ENCODE assay signal across 8 cellular contexts in genomic region chr17:32352734-32353133, GRCh38. TPM values are rescaled to one million over a fixed set of nuclear protein-coding genes. Genes with fewer than 3 reads are reported as not detected.
DNase-seq lines count a peak whose midpoint lies in the region; ATAC-seq and TF ChIP-seq lines count a peak whose summit lies in the region.
"Not testable (repeated sequence)": the region's sequence is repeated elsewhere in the genome, so short reads cannot be mapped to it uniquely, and the experiment has no call there.

No MANE protein-coding gene starts in this region.

- WGBS in ovary, 3 donors: 75 to 82% (median 81%) methylated on average over 9 of the region's 9 CpGs

- H3K27ac Mint-ChIP-seq in Caco-2 (ENCODE audit: unreplicated experiment): not testable (repeated sequence)
- peak overlapping the region; percentile 39 for H3K27ac Mint-ChIP-seq in activated CD4-positive, alpha-beta T cell treated with anti-CD3 and anti-CD28 coated beads for 36 hours
- H3K27ac Mint-ChIP-seq in type B pancreatic cell: peak overlapping the region; percentile 46

- H3K9me3 Mint-ChIP-seq in Caco-2 (ENCODE audit: unreplicated experiment); activated CD4-positive, alpha-beta T cell treated with anti-CD3 and anti-CD28 coated beads for 36 hours (ENCODE audit: low read depth); type B pancreatic cell: not testable (repeated sequence)

- H3K9me3 ChIP-seq in Caco-2; Loucy (ENCODE audit: insufficient read depth, low read depth, low read length); ovary: not testable (repeated sequence)

- H3K9ac ChIP-seq in Loucy (ENCODE audit: low read depth, low read length, poor library complexity, severe bottlenecking): peak overlapping the region; percentile 98

- DNase-seq in Caco-2; activated CD4-positive, alpha-beta T cell treated with anti-CD3 and anti-CD28 coated beads for 36 hours; astrocyte of the spinal cord (ENCODE audit: low read depth, low spot score); epithelial cell of proximal tubule (ENCODE audit: low read depth); kidney epithelial cell (ENCODE audit: low read depth); ovary; type B pancreatic cell (ENCODE audit: extremely low spot score, unreplicated experiment): not testable (repeated sequence)

- not testable (repeated sequence) for ATAC-seq in activated CD4-positive, alpha-beta T cell treated with anti-CD3 and anti-CD28 coated beads for 36 hours

- intact Hi-C loops in Caco-2 (cut with micrococcal nuclease; ENCODE audit: unreplicated experiment): loop anchor here (5.0 kb wide), 1 partner anchor 90 kb away; the partner anchor contains the start of gene PSMD11
- intact Hi-C loops in activated CD4-positive, alpha-beta T cell treated with anti-CD3 and anti-CD28 coated beads for 36 hours (cut with DNase I, micrococcal nuclease): loop anchor here in 1 of 2 experiments (5.0 kb wide), 1 partner anchor 415 kb away; the partner anchor contains the start of gene SUZ12
- intact Hi-C loops in ovary (cut with DNase I): not testable (repeated sequence)

- peaks cover 79% of the 10 kb centered on the region for H3K36me3 Mint-ChIP-seq in Caco-2 (ENCODE audit: insufficient read depth, unreplicated experiment)
- peaks cover 67% of the 10 kb centered on the region for H3K36me3 Mint-ChIP-seq in activated CD4-positive, alpha-beta T cell treated with anti-CD3 and anti-CD28 coated beads for 36 hours (ENCODE audit: low read depth)
- peaks cover 36% of the 10 kb centered on the region for H3K36me3 Mint-ChIP-seq in type B pancreatic cell

- CTCF ChIA-PET in Caco-2 (lab: Charles Lee); activated CD4-positive, alpha-beta T cell treated with anti-CD3 and anti-CD28 coated beads for 36 hours (lab: Charles Lee): not testable (repeated sequence)

- peaks cover 74% of the 10 kb centered on the region for H4K20me1 ChIP-seq in Loucy (ENCODE audit: insufficient read depth, low read length, poor library complexity, severe bottlenecking)

- H3F3A ChIP-seq in Loucy (ENCODE audit: low read depth): not testable (repeated sequence)

- TF ChIP-seq POLR2A in ovary (IDR thresholded peaks at IDR 0.05): not testable (repeated sequence)

- H3K4me3 ChIP-seq in Caco-2 (ENCODE audit: low read depth, low read length): not testable (repeated sequence)
- H3K4me3 ChIP-seq in Loucy (ENCODE audit: low read length, poor library complexity, severe bottlenecking): peak overlapping the region; percentile 93
- H3K4me3 ChIP-seq in astrocyte of the spinal cord (ENCODE audit: low read depth, low read length): peak overlapping the region; percentile 90
- H3K4me3 ChIP-seq in epithelial cell of proximal tubule (ENCODE audit: low read depth, low read length): peak overlapping the region; percentile 67
- peak overlapping the region; percentile 11 for H3K4me3 ChIP-seq in kidney epithelial cell (ENCODE audit: low read depth, low read length)
- peak overlapping the region; percentile 94 for H3K4me3 ChIP-seq in ovary

- H3K4me1 ChIP-seq in Caco-2 (peaks cover 39% of the 10 kb centered on the region), Loucy (ENCODE audit: insufficient read depth, low read length, poor library complexity, severe bottlenecking) (peaks cover 57% of the 10 kb centered on the region), ovary (ENCODE audit: insufficient read depth) (peaks cover 19% of the 10 kb centered on the region)

- not testable (repeated sequence) for H3K4me1 Mint-ChIP-seq in Caco-2 (ENCODE audit: low read depth, unreplicated experiment)
- peaks cover 46% of the 10 kb centered on the region for H3K4me1 Mint-ChIP-seq in activated CD4-positive, alpha-beta T cell treated with anti-CD3 and anti-CD28 coated beads for 36 hours
- peaks cover 32% of the 10 kb centered on the region for H3K4me1 Mint-ChIP-seq in type B pancreatic cell (ENCODE audit: unreplicated experiment)

- POLR2A ChIA-PET in Caco-2 (lab: Charles Lee): not testable (repeated sequence)
- POLR2A ChIA-PET in activated CD4-positive, alpha-beta T cell treated with anti-CD3 and anti-CD28 coated beads for 36 hours (lab: Charles Lee): interaction anchor here (0.6 to 0.7 kb wide), 2 partner anchors 194 to 215 kb away, joined by 3 to 7 read pairs; no protein-coding TSS in a partner anchor

- not testable (repeated sequence) for TF ChIP-seq EP300 in ovary (IDR thresholded peaks at IDR 0.05)

- not testable (repeated sequence) for H3K9me2 ChIP-seq in Loucy (replicated peaks; ENCODE audit: low read depth, low read length)

- not testable (repeated sequence) for H3K27ac ChIP-seq in ovary

- H3K79me2 ChIP-seq in Loucy (ENCODE audit: insufficient read depth, low read length): peaks cover 86% of the 10 kb centered on the region

- not testable (repeated sequence) for H3K27me3 Mint-ChIP-seq in Caco-2 (ENCODE audit: insufficient read depth, unreplicated experiment); activated CD4-positive, alpha-beta T cell treated with anti-CD3 and anti-CD28 coated beads for 36 hours; type B pancreatic cell

- H3K4me3 Mint-ChIP-seq in Caco-2 (ENCODE audit: unreplicated experiment): peak overlapping the region; percentile 13
- peak overlapping the region; percentile 99 for H3K4me3 Mint-ChIP-seq in activated CD4-positive, alpha-beta T cell treated with anti-CD3 and anti-CD28 coated beads for 36 hours
- peak overlapping the region; percentile 99 for H3K4me3 Mint-ChIP-seq in type B pancreatic cell

- H3K4me2 ChIP-seq in Loucy (ENCODE audit: low read depth, low read length, poor library complexity, severe bottlenecking): peak overlapping the region; percentile 75

- not testable (repeated sequence) for H3K36me3 ChIP-seq in Caco-2 (ENCODE audit: control insufficient read depth, insufficient read depth, low read length); kidney epithelial cell (ENCODE audit: control insufficient read depth, insufficient read depth, low read length); ovary
- H3K36me3 ChIP-seq in Loucy (ENCODE audit: insufficient read depth, low read length): peaks cover 39% of the 10 kb centered on the region

- not testable (repeated sequence) for BruUV-seq in Caco-2 (replicated peaks; lab: Mats Ljungman, UMichigan)

- not testable (repeated sequence) for H2AFZ ChIP-seq in Loucy (ENCODE audit: low read length)

- in situ Hi-C loops in astrocyte of the spinal cord (cut with HindIII; ENCODE audit: low sequenced_read_pairs): not testable (repeated sequence)

- H3K27me3 ChIP-seq in Caco-2 (replicated peaks; ENCODE audit: control insufficient read depth, insufficient read depth, low read length); Loucy (ENCODE audit: insufficient read depth, low read length, poor library complexity, severe bottlenecking); kidney epithelial cell (ENCODE audit: control insufficient read depth, insufficient read depth, low read length); ovary: not testable (repeated sequence)

- TF ChIP-seq CTCF in Caco-2 (IDR thresholded peaks at IDR 0.05; ENCODE audit: insufficient read depth in 1 of 2, low read depth in 1 of 2, low read length in 1 of 2, severe bottlenecking in 1 of 2, unreplicated experiment in 1 of 2); Loucy (conservative IDR thresholded peaks at IDR 0.05; ENCODE audit: low read length); astrocyte of the spinal cord (IDR thresholded peaks at IDR 0.05; ENCODE audit: low read depth, low read length); epithelial cell of proximal tubule (conservative IDR thresholded peaks at IDR 0.05; ENCODE audit: low read depth, low read length); kidney epithelial cell (IDR thresholded peaks at IDR 0.05; ENCODE audit: insufficient read depth, low read length, poor library complexity, severe bottlenecking); ovary (IDR thresholded peaks at IDR 0.05); type B pancreatic cell (conservative IDR thresholded peaks at IDR 0.05): not testable (repeated sequence)

RNA-seq across cellular contexts. Expression of gene ZNF207, which starts 2.8 kb away (rescaled TPM):
- total RNA-seq in Caco-2 (2022): 211 and 213 TPM in 2 replicates
- 100 to 1,000 TPM; 197 to 231 TPM for total RNA-seq in activated CD4-positive, alpha-beta T cell treated with anti-CD3 and anti-CD28 coated beads for 36 hours
- total RNA-seq in epithelial cell of proximal tubule: 108 and 179 TPM in 2 replicates
- 122 and 160 TPM in 2 replicates for total RNA-seq in kidney epithelial cell
- 100 to 1,000 TPM; 105 to 155 (median 136) TPM for total RNA-seq in ovary
- polyA plus RNA-seq in ovary: 100 to 1,000 TPM in 1 of 2 donors, 10 to 100 TPM in 1; 67.0 to 157 TPM
- total RNA-seq in type B pancreatic cell (ENCODE audit: low replicate concordance): 151 and 206 TPM in 2 replicates

RNA-seq across cellular contexts. Expression of gene C17orf75, which starts 10.8 kb away (rescaled TPM):
- total RNA-seq in Caco-2 (2022): 22.7 and 26.1 TPM in 2 replicates
- total RNA-seq in activated CD4-positive, alpha-beta T cell treated with anti-CD3 and anti-CD28 coated beads for 36 hours: 10 to 100 TPM; 21.9 to 34.0 TPM
- 15.4 and 22.1 TPM in 2 replicates for total RNA-seq in epithelial cell of proximal tubule
- 26.0 and 33.9 TPM in 2 replicates for total RNA-seq in kidney epithelial cell
- total RNA-seq in ovary: 10 to 100 TPM; 13.4 to 23.8 (median 22.7) TPM
- 10 to 100 TPM; 14.8 to 16.6 TPM for polyA plus RNA-seq in ovary
- total RNA-seq in type B pancreatic cell (ENCODE audit: low replicate concordance): 19.4 and 31.0 TPM in 2 replicates

Comparison
In these comparisons a context has a peak if more than half of its experiments do, and no peak if none do; other contexts are left out.
1. H3K4me3 Mint-ChIP-seq: peak in every context shown above with its lines; median percentile 99 in activated CD4-positive, alpha-beta T cell treated with anti-CD3 and anti-CD28 coated beads for 36 hours; 99 in type B pancreatic cell; 13 in Caco-2.